In the genomic region with DNA sequence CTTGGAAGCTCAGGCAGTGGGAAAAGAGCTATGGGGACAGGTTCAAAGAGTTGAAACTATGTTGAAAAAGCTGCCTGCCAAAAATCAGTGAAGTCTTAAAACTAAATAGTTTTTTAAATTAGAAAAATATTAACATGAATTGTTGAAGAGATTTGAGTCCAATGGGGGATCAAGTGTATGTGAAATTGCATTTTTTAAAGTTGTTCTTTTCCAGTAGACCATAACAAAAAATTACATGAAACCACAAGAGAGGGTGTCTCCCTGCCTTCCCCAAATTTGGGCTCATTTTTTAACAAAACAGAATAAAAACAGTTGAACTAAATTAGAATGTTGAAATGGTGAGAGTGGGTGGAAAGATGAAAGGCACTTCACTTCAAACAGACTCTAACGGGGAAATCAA, we compare ENCODE assay signal across 21 cellular contexts.
"Had no signal": no experiment of that assay in that cellular context is flagged by ENCODE, and none has a peak within 500 bp of the region (broad histone marks: within the 10 kb centered on the region; RNA-seq: fewer than 3 reads in every experiment).

No MANE protein-coding gene starts in this region.

- H3K4me1 ChIP-seq: SJSA1 had no signal

- H3K36me3 ChIP-seq: MG63, SJSA1 had no signal

- H3K27me3 ChIP-seq: MG63, SJSA1 had no signal

- H3K27ac ChIP-seq: SJSA1, SK-N-MC had no signal

- H3K4me3 ChIP-seq: MG63, SJSA1, SK-N-MC had no signal

- DNase-seq: Karpas-422, KG1, MG63, NCI-H1092, NCI-H1105 treated with DMSO at 0.1 percent for 48 hours, NCI-H1417 treated with DMSO at 0.1 percent for 48 hours, NCI-H187, NCI-H2029, NCI-H2081 treated with DMSO at 0.1 percent for 48 hours, NCI-H2171, NCI-H226, NCI-H446, NCI-H510A, NCI-H524 treated with DMSO at 0.1 percent for 48 hours, NCI-H69, NCI-H774, Right ventricle myocardium superior, RPMI8226, SIG-M5 had no signal

- H3K9me3 ChIP-seq: MG63, SJSA1 had no signal
